In genomic region chr19:38023661-38024574, GRCh38 we compare ENCODE assay signal across 12 cellular contexts.
DNase-seq lines count a peak whose midpoint lies in the region; ATAC-seq and TF ChIP-seq lines count a peak whose summit lies in the region.
"Had no signal": no experiment of that assay in that cellular context is flagged by ENCODE, and none has a peak within 500 bp of the region (broad histone marks: within the 10 kb centered on the region; RNA-seq: fewer than 3 reads in every experiment).

No MANE protein-coding gene starts in this region.

- H3K27ac ChIP-seq in stomach: peak overlapping the region; percentile 26 to 76 (median 53)
- H3K27ac ChIP-seq: 22Rv1 had no signal

- H3K4me1 ChIP-seq in mucosa of descending colon (ENCODE audit: low read depth): no peaks in the 10 kb centered on the region
- H3K4me1 ChIP-seq in stomach: peaks cover 19 to 29% (median 23%) of the 10 kb centered on the region in 4 donors

- peak; percentile 78 for ATAC-seq in mucosa of descending colon
- no peak for ATAC-seq in HG03354 (IDR thresholded peaks at IDR 0.05; ENCODE audit: poor library complexity, severe bottlenecking, unreplicated experiment)
- ATAC-seq: activated naive CD8-positive, alpha-beta T cell treated with anti-CD3 and anti-CD28 coated beads, Interleukin-2, amount 50 U/mL, for 24 hours had no signal

- TF ChIP-seq CTCF in mucosa of descending colon (IDR thresholded peaks at IDR 0.05): no peak
- TF ChIP-seq CTCF in stomach (IDR thresholded peaks at IDR 0.05): no peak

- peak; percentile 28 for DNase-seq in NCI-H2196 (lab: John Stamatoyannopoulos, UW; ENCODE audit: unreplicated experiment)
- no peak for DNase-seq in NCI-H2196 treated with DMSO at 0.1 percent for 48 hours (lab: John Stamatoyannopoulos, UW; ENCODE audit: unreplicated experiment)
- peak; percentile 55 for DNase-seq in cerebellar cortex (ENCODE audit: low spot score)
- DNase-seq in mucosa of descending colon: no peak
- no peak for DNase-seq in stomach
- no peak for DNase-seq in inferior parietal cortex (ENCODE audit: extremely low spot score)
- no peak for DNase-seq in COLO668 (lab: John Stamatoyannopoulos, UW; ENCODE audit: unreplicated experiment)
- DNase-seq: activated naive CD8-positive, alpha-beta T cell treated with anti-CD3 and anti-CD28 coated beads, Interleukin-2, amount 50 U/mL, for 24 hours; COR-L47; NCI-H2107 had no signal

- no peak for TF ChIP-seq POLR2A in stomach (IDR thresholded peaks at IDR 0.05)

- no peaks in the 10 kb centered on the region for H3K9me3 ChIP-seq in mucosa of descending colon
- no peaks in the 10 kb centered on the region for H3K9me3 ChIP-seq in stomach

- H3K4me3 ChIP-seq in mucosa of descending colon (no peak overlapping the region), stomach (no peak overlapping the region)

- intact Hi-C loops in mucosa of descending colon (cut with DNase I, micrococcal nuclease) (no loop called here), stomach (cut with DNase I; ENCODE audit: low total_unique reads) (no loop called here)

- TF ChIP-seq EP300 in stomach (IDR thresholded peaks at IDR 0.05): no peak

- H3K36me3 ChIP-seq in mucosa of descending colon (ENCODE audit: low read depth): no peaks in the 10 kb centered on the region
- peaks cover 0 to 4% (median under 1%) of the 10 kb centered on the region in 4 donors for H3K36me3 ChIP-seq in stomach

- WGBS in stomach, 5 donors: 47 to 62% (median 50%) methylated on average over 13 of the region's 13 CpGs

- H3K27me3 ChIP-seq in stomach: no peaks in the 10 kb centered on the region

Comparison
In these comparisons a context has a peak if more than half of its experiments do, and no peak if none do; other contexts are left out.
1. DNase-seq: peak in NCI-H2196 (single experiment) and cerebellar cortex (single experiment); none in NCI-H2196 treated with DMSO at 0.1 percent for 48 hours (single experiment), mucosa of descending colon (0 of 3), stomach (single experiment), inferior parietal cortex (single experiment) and COLO668 (single experiment).